Comparison of ENCODE assay signal across 2 cellular contexts in genomic region chr11:47590026-47590861, GRCh38.
TF ChIP-seq lines count a peak whose summit lies in the region.

No MANE protein-coding gene starts in this region.

TF ChIP-seq in H1, 55 proteins besides CTCF, POLR2A, EP300 and RAD21:
- no peak for TF ChIP-seq KDM1A (IDR thresholded peaks at IDR 0.05; ENCODE audit: borderline replicate concordance, low read length)

TF ChIP-seq in SK-N-SH, 30 proteins besides CTCF, POLR2A, EP300 and RAD21:
- TF ChIP-seq YY1 (IDR thresholded peaks at IDR 0.05; ENCODE audit: low read depth) (no peak), MEF2A (IDR thresholded peaks at IDR 0.05; ENCODE audit: borderline replicate concordance, low read depth) (no peak), FOXM1 (IDR thresholded peaks at IDR 0.05; ENCODE audit: low read depth) (no peak), SIN3A (IDR thresholded peaks at IDR 0.05; ENCODE audit: borderline replicate concordance, low read depth, low read length) (no peak), NRF1 (IDR thresholded peaks at IDR 0.05; ENCODE audit: low read depth, low read length) (no peak), EZH2phosphoT487 (IDR thresholded peaks at IDR 0.05; ENCODE audit: borderline replicate concordance, low read depth) (no peak), TCF12 (IDR thresholded peaks at IDR 0.05) (no peak), FOSL2 (IDR thresholded peaks at IDR 0.05; ENCODE audit: borderline replicate concordance, low read depth) (no peak)
